In genomic region chr6:108661430-108661829, GRCh38 we compare ENCODE assay signal across 1 cellular context.
TF ChIP-seq lines count a peak whose summit lies in the region.

No MANE protein-coding gene starts in this region.

TF ChIP-seq in H1, 55 proteins besides CTCF, POLR2A, EP300 and RAD21:
- TF ChIP-seq TBP (IDR thresholded peaks at IDR 0.05; ENCODE audit: low read depth, low read length) (no peak), EZH2 (IDR thresholded peaks at IDR 0.05; ENCODE audit: low read depth, low read length, severe bottlenecking) (no peak), GTF2F1 (IDR thresholded peaks at IDR 0.05; ENCODE audit: borderline replicate concordance, low read depth, low read length) (no peak), TAF1 (IDR thresholded peaks at IDR 0.05; ENCODE audit: low read depth, low read length) (no peak), ASH2L (IDR thresholded peaks at IDR 0.05; ENCODE audit: low read length) (no peak), RBBP5 (IDR thresholded peaks at IDR 0.05; ENCODE audit: borderline replicate concordance, low read depth, low read length) (no peak), MAFK (IDR thresholded peaks at IDR 0.05; ENCODE audit: low read depth, low read length) (no peak), CBX5 (IDR thresholded peaks at IDR 0.05; ENCODE audit: low read depth, low read length) (no peak), ATF2 (IDR thresholded peaks at IDR 0.05; ENCODE audit: low read length) (no peak)
TF ChIP-seq in H1: peak in this region for 0.
